12 cellular contexts compared by ENCODE assay signal in genomic region chr20:57629976-57630525, GRCh38. TPM values are rescaled to one million over a fixed set of nuclear protein-coding genes. Genes with fewer than 3 reads are reported as not detected.
DNase-seq lines count a peak whose midpoint lies in the region; ATAC-seq and TF ChIP-seq lines count a peak whose summit lies in the region.
"Had no signal": no experiment of that assay in that cellular context is flagged by ENCODE, and none has a peak within 500 bp of the region (broad histone marks: within the 10 kb centered on the region; RNA-seq: fewer than 3 reads in every experiment).

No MANE protein-coding gene starts in this region.

- TF ChIP-seq CTCF in upper lobe of left lung (IDR thresholded peaks at IDR 0.05) (no peak), sigmoid colon (IDR thresholded peaks at IDR 0.05) (no peak)

- intact Hi-C loops in sigmoid colon (cut with DNase I) = no loop called here

- peaks cover 25% of the 10 kb centered on the region for H3K36me3 Mint-ChIP-seq in activated naive CD8-positive, alpha-beta T cell treated with anti-CD3 and anti-CD28 coated beads for 36 hours
- H3K36me3 Mint-ChIP-seq in naive B cell = peaks cover 20% of the 10 kb centered on the region in 2 donors

- no peaks in the 10 kb centered on the region for H3K27me3 ChIP-seq in upper lobe of left lung
- no peaks in the 10 kb centered on the region for H3K27me3 ChIP-seq in sigmoid colon
- H3K27me3 ChIP-seq: brain microvascular endothelial cell, esophagus muscularis mucosa had no signal

- H3K9me3 ChIP-seq in upper lobe of left lung = peaks cover 0 to 4% (median 2%) of the 10 kb centered on the region in 4 donors
- H3K9me3 ChIP-seq in sigmoid colon = no peaks in the 10 kb centered on the region
- H3K9me3 ChIP-seq: BE2C had no signal

- TF ChIP-seq POLR2A in upper lobe of left lung (IDR thresholded peaks at IDR 0.05) (no peak), sigmoid colon (IDR thresholded peaks at IDR 0.05) (no peak)

- peak overlapping the region; percentile 80 for H3K4me3 Mint-ChIP-seq in activated naive CD8-positive, alpha-beta T cell treated with anti-CD3 and anti-CD28 coated beads for 36 hours
- peak overlapping the region; percentile 87 to 98 (median 96) for H3K4me3 Mint-ChIP-seq in naive B cell

- peaks cover 20% of the 10 kb centered on the region for H3K9me3 Mint-ChIP-seq in activated naive CD8-positive, alpha-beta T cell treated with anti-CD3 and anti-CD28 coated beads for 36 hours
- peaks cover 3 to 26% (median 17%) of the 10 kb centered on the region in 7 donors for H3K9me3 Mint-ChIP-seq in naive B cell

- H3K27ac Mint-ChIP-seq in activated naive CD8-positive, alpha-beta T cell treated with anti-CD3 and anti-CD28 coated beads for 36 hours = peak overlapping the region; percentile 91
- peak overlapping the region; percentile 94 to 99 (median 98) for H3K27ac Mint-ChIP-seq in naive B cell

- H3K4me3 ChIP-seq in upper lobe of left lung = peak overlapping the region in 3 of 4 donors; percentile 11 to 32 (median 14)
- H3K4me3 ChIP-seq in sigmoid colon = peak overlapping the region in 1 of 4 donors; percentile 14

- peak; percentile 45 for DNase-seq in stimulated activated CD4-positive, alpha-beta T cell treated with anti-CD3 and anti-CD28 coated beads, Interleukin-15, amount 100 ng/mL, for 48 hours (ENCODE audit: low read depth in 2 of 2)
- no peak for DNase-seq in stimulated activated CD4-positive, alpha-beta T cell treated with anti-CD3 and anti-CD28 coated beads, Interleukin-2, amount 100 ng/mL, for 48 hours
- DNase-seq in activated naive CD8-positive, alpha-beta T cell treated with anti-CD3 and anti-CD28 coated beads for 36 hours = peak; percentile 51
- DNase-seq in naive B cell (peak; percentile 54), upper lobe of left lung (no peak), GF-D8 (lab: John Stamatoyannopoulos, UW) (no peak), sigmoid colon (no peak)
- DNase-seq: BE2C, brain microvascular endothelial cell, GDM1 had no signal

- peaks cover 51% of the 10 kb centered on the region for H3K4me1 Mint-ChIP-seq in activated naive CD8-positive, alpha-beta T cell treated with anti-CD3 and anti-CD28 coated beads for 36 hours
- H3K4me1 Mint-ChIP-seq in naive B cell = peaks cover 25 to 50% (median 33%) of the 10 kb centered on the region in 3 donors

- WGBS in upper lobe of left lung, 2 donors = 51 to 68% methylated on average over 10 of the region's 10 CpGs
- 55 to 88% methylated on average over 10 of the region's 10 CpGs for WGBS in sigmoid colon, 2 donors

- no peaks in the 10 kb centered on the region for H3K27me3 Mint-ChIP-seq in activated naive CD8-positive, alpha-beta T cell treated with anti-CD3 and anti-CD28 coated beads for 36 hours
- H3K27me3 Mint-ChIP-seq in naive B cell = peaks cover 0 to 17% (median 11%) of the 10 kb centered on the region in 3 donors

- peak overlapping the region in 3 of 4 donors; percentile 31 to 87 (median 82) for H3K27ac ChIP-seq in upper lobe of left lung
- peak overlapping the region in 1 of 4 donors; percentile 18 for H3K27ac ChIP-seq in sigmoid colon
- H3K27ac ChIP-seq: brain microvascular endothelial cell, esophagus muscularis mucosa had no signal

- TF ChIP-seq EP300 in upper lobe of left lung (IDR thresholded peaks at IDR 0.05) (no peak), sigmoid colon (IDR thresholded peaks at IDR 0.05) (no peak)

- peak; percentile 63 to 69 for ATAC-seq in naive B cell (ENCODE audit: low read depth in 2 of 2)
- peak; percentile 38 to 67 for ATAC-seq in upper lobe of left lung (ENCODE audit: low FRiP score in 2 of 2)
- ATAC-seq in GM21381 (IDR thresholded peaks at IDR 0.05; ENCODE audit: unreplicated experiment) = no peak

- H3K36me3 ChIP-seq in upper lobe of left lung (no peaks in the 10 kb centered on the region), sigmoid colon (no peaks in the 10 kb centered on the region)
- H3K36me3 ChIP-seq: BE2C, brain microvascular endothelial cell, esophagus muscularis mucosa had no signal

- H3K4me1 ChIP-seq in upper lobe of left lung (peaks cover 11 to 22% (median 14%) of the 10 kb centered on the region in 4 donors), sigmoid colon (peaks cover 0 to 21% (median 19%) of the 10 kb centered on the region in 4 donors)
- H3K4me1 ChIP-seq: BE2C had no signal

RNA-seq across cellular contexts. Expression of gene ZBP1, which starts 9.8 kb away (rescaled TPM):
- total RNA-seq in activated naive CD8-positive, alpha-beta T cell treated with anti-CD3 and anti-CD28 coated beads for 36 hours = 1 to 10 TPM in 1 of 2 experiments, under 1 TPM in 1; 0.68 to 1.2 TPM
- 10 to 100 TPM in 5 of 6 donors, 1 to 10 TPM in 1; 7.6 to 24.1 (median 15.5) TPM for polyA plus RNA-seq in naive B cell (ENCODE audit: low read depth in 6 of 6)
- 1 to 10 TPM; 3.2 to 9.4 (median 4.8) TPM for total RNA-seq in upper lobe of left lung
- under 1 TPM in 2 of 4 donors, not detected in 2; 0.36 to 0.49 TPM for total RNA-seq in sigmoid colon
- 10 to 100 TPM in 1 of 3 donors, 1 to 10 TPM in 2; 1.2 to 17.2 (median 5.3) TPM for polyA plus RNA-seq in sigmoid colon

Comparison
In these comparisons a context has a peak if more than half of its experiments do, and no peak if none do; other contexts are left out.
1. DNase-seq: peak in stimulated activated CD4-positive, alpha-beta T cell treated with anti-CD3 and anti-CD28 coated beads, Interleukin-15, amount 100 ng/mL, for 48 hours (2 of 2), activated naive CD8-positive, alpha-beta T cell treated with anti-CD3 and anti-CD28 coated beads for 36 hours (single experiment) and naive B cell (single experiment); none in stimulated activated CD4-positive, alpha-beta T cell treated with anti-CD3 and anti-CD28 coated beads, Interleukin-2, amount 100 ng/mL, for 48 hours (0 of 2), upper lobe of left lung (0 of 2), GF-D8 (single experiment) and sigmoid colon (single experiment).